ENCODE assay signal across 8 cellular contexts in the genomic region with DNA sequence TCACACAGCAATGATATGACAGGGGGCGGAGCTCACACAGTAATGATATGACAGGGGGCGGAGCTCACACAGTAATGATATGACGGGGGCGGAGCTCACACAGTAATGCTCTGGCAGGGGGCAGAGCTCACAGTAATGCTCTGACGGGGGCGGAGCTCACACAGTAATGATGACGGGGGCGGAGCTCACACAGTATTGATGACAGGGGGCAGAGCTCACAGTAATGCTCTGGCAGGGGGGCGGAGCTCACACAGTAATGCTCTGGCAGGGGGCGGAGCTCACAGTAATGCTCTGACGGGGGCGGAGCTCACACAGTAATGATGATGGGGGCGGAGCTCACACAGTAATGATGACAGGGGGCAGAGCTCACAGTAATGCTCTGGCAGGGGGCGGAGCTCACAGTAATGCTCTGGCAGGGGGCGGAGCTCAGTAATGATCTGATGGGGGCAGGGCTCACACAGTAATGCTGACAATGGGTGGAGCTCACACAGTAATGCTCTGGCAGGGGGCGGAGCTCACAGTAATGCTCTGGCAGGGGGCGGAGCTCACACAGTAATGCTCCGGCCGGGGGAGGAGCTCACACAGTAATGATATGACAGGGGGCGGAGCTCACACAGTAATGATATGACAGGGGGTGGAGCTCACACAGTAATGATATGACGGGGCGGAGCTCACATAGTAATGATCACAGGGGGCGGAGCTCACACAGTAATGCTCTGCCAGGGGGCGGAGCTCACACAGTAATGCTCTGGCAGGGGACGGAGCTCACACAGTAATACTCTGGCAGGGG. TPM values are rescaled to one million over a fixed set of nuclear protein-coding genes. Genes with fewer than 3 reads are reported as not detected.
A peak's percentile ranks its signal among the peaks of the same experiment; 100 is the strongest.
DNase-seq lines count a peak whose midpoint lies in the region; ATAC-seq, FAIRE-seq and TF ChIP-seq lines count a peak whose summit lies in the region.
"Not testable (repeated sequence)": the region's sequence is repeated elsewhere in the genome, so short reads cannot be mapped to it uniquely, and the experiment has no call there.

No MANE protein-coding gene starts in this region.

- not testable (repeated sequence) for H3K9me3 ChIP-seq in HCT116 (ENCODE audit: control insufficient read depth in 1 of 2, insufficient read depth in 1 of 2, low read depth in 1 of 2, low read length in 2 of 2)

- FAIRE-seq in RCC 7860 (lab: Jason Lieb, UNC), result not testable (repeated sequence)

- DNase-seq in CD1c-positive myeloid dendritic cell (ENCODE audit: extremely low spot score), result peak; percentile 32
- peak; percentile 12 for DNase-seq in HCT116 (ENCODE audit: low read depth, low spot score)
- DNase-seq in RCC 7860 (ENCODE audit: low spot score), result peak; percentile 5
- peak; percentile 31 for DNase-seq in activated CD4-positive, alpha-beta T cell treated with anti-CD3 and anti-CD28 coated beads, Interleukin-2, amount 10 ng/mL, durations not matched to agents 7 days and 5 days
- peak; percentile 72 for DNase-seq in activated effector memory CD4-positive, alpha-beta T cell treated with anti-CD3 and anti-CD28 coated beads, Interleukin-2, amount 50 U/mL, for 16 hours
- not testable (repeated sequence) for DNase-seq in endothelial cell (ENCODE audit: low spot score)
- peak; percentile 45 for DNase-seq in mesendoderm
- peak; percentile 7 to 57 for DNase-seq in stimulated activated CD4-positive, alpha-beta T cell treated with anti-CD3 and anti-CD28 coated beads, Interleukin-4, amount 100 ng/mL, for 4 hours

- H3K23ac ChIP-seq in mesendoderm (ENCODE audit: low read length), result not testable (repeated sequence)

- H3K79me2 ChIP-seq in HCT116 (ENCODE audit: insufficient read depth, low read length); mesendoderm (ENCODE audit: control insufficient read depth, insufficient read depth, low read length): not testable (repeated sequence)

- H3K4me1 Mint-ChIP-seq in activated CD4-positive, alpha-beta T cell treated with anti-CD3 and anti-CD28 coated beads, Interleukin-2, amount 10 ng/mL, durations not matched to agents 7 days and 5 days, result peaks cover 22% of the 10 kb centered on the region
- not testable (repeated sequence) for H3K4me1 Mint-ChIP-seq in endothelial cell (ENCODE audit: unreplicated experiment)

- not testable (repeated sequence) for H3K27ac ChIP-seq in HCT116 (ENCODE audit: low read depth, low read length); mesendoderm (ENCODE audit: low read depth, low read length)

- H3K4ac ChIP-seq in mesendoderm (ENCODE audit: low read depth, low read length), result not testable (repeated sequence)

- not testable (repeated sequence) for H4K8ac ChIP-seq in mesendoderm (ENCODE audit: low read depth, low read length)

- not testable (repeated sequence) for H2BK15ac ChIP-seq in mesendoderm (replicated peaks; ENCODE audit: low read depth)

- CTCF ChIA-PET in HCT116 (lab: Charles Lee), result not testable (repeated sequence)
- CTCF ChIA-PET in activated CD4-positive, alpha-beta T cell treated with anti-CD3 and anti-CD28 coated beads, Interleukin-2, amount 10 ng/mL, durations not matched to agents 7 days and 5 days (lab: Charles Lee), result interaction anchor here (0.7 kb wide), 1 partner anchor 10 kb away, joined by 3 read pairs; no protein-coding TSS in a partner anchor

- not testable (repeated sequence) for H3K4me3 ChIP-seq in HCT116 (replicated peaks in 1 of 2; ENCODE audit: low read depth in 1 of 2, low read length in 2 of 2); mesendoderm (ENCODE audit: low read length)

- H3K27ac Mint-ChIP-seq in activated CD4-positive, alpha-beta T cell treated with anti-CD3 and anti-CD28 coated beads, Interleukin-2, amount 10 ng/mL, durations not matched to agents 7 days and 5 days; endothelial cell (ENCODE audit: unreplicated experiment): not testable (repeated sequence)

- not testable (repeated sequence) for H3K18ac ChIP-seq in mesendoderm (ENCODE audit: low read length)

- not testable (repeated sequence) for H3K27me3 Mint-ChIP-seq in activated CD4-positive, alpha-beta T cell treated with anti-CD3 and anti-CD28 coated beads, Interleukin-2, amount 10 ng/mL, durations not matched to agents 7 days and 5 days; endothelial cell (ENCODE audit: unreplicated experiment)

- not testable (repeated sequence) for H3K4me3 Mint-ChIP-seq in activated CD4-positive, alpha-beta T cell treated with anti-CD3 and anti-CD28 coated beads, Interleukin-2, amount 10 ng/mL, durations not matched to agents 7 days and 5 days
- H3K4me3 Mint-ChIP-seq in endothelial cell (ENCODE audit: unreplicated experiment), result peak overlapping the region; percentile 37

- not testable (repeated sequence) for H2BK120ac ChIP-seq in mesendoderm (ENCODE audit: low read depth, low read length)

- not testable (repeated sequence) for H3K4me2 ChIP-seq in HCT116 (ENCODE audit: low read length); mesendoderm (ENCODE audit: low read length)

- H2BK5ac ChIP-seq in mesendoderm (ENCODE audit: low read length), result not testable (repeated sequence)

- not testable (repeated sequence) for H3K79me1 ChIP-seq in mesendoderm (ENCODE audit: low read length)

- not testable (repeated sequence) for TF ChIP-seq CTCF in HCT116 (IDR thresholded peaks at IDR 0.05 in 2 of 3, conservative IDR thresholded peaks at IDR 0.05 in 1 of 3; ENCODE audit: borderline replicate concordance in 1 of 3, insufficient read depth in 1 of 3, low read depth in 2 of 3, low read length in 2 of 3); endothelial cell (IDR thresholded peaks at IDR 0.05; ENCODE audit: unreplicated experiment)

- not testable (repeated sequence) for H2AFZ ChIP-seq in HCT116 (ENCODE audit: low read depth, low read length, poor library complexity, severe bottlenecking)

- H3K9me2 ChIP-seq in HCT116 (ENCODE audit: insufficient read depth), result not testable (repeated sequence)

- H3K36me3 Mint-ChIP-seq in activated CD4-positive, alpha-beta T cell treated with anti-CD3 and anti-CD28 coated beads, Interleukin-2, amount 10 ng/mL, durations not matched to agents 7 days and 5 days (ENCODE audit: low read depth), result peaks cover 41% of the 10 kb centered on the region
- peaks cover 46% of the 10 kb centered on the region for H3K36me3 Mint-ChIP-seq in endothelial cell (ENCODE audit: low read depth, unreplicated experiment)

- no CpG with 5 or more reads among the region's 25 CpGs for WGBS in mesendoderm (ENCODE audit: extremely low coverage, insufficient coverage, low lambda C conversion rate)

- TF ChIP-seq RAD21 in HCT116 (IDR thresholded peaks at IDR 0.05; ENCODE audit: low read depth), result not testable (repeated sequence)

- not testable (repeated sequence) for H2AK5ac ChIP-seq in mesendoderm (ENCODE audit: low read length)

- H3K56ac ChIP-seq in mesendoderm (ENCODE audit: low read length), result not testable (repeated sequence)

- POLR2A ChIA-PET in HCT116 (lab: Charles Lee), result not testable (repeated sequence)
- POLR2A ChIA-PET in activated CD4-positive, alpha-beta T cell treated with anti-CD3 and anti-CD28 coated beads, Interleukin-2, amount 10 ng/mL, durations not matched to agents 7 days and 5 days (lab: Charles Lee), result interaction anchor here (0.6 kb wide), 2 partner anchors 61 to 409 kb away, joined by 4 read pairs; no protein-coding TSS in a partner anchor

- intact Hi-C loops in HCT116 (cut with micrococcal nuclease), result not testable (repeated sequence)

- not testable (repeated sequence) for H3K36me3 ChIP-seq in HCT116 (ENCODE audit: control insufficient read depth in 1 of 2, insufficient read depth in 2 of 2, low read length in 2 of 2); mesendoderm (ENCODE audit: control insufficient read depth, insufficient read depth, low read length)

- H4K5ac ChIP-seq in mesendoderm (ENCODE audit: low read length), result not testable (repeated sequence)

- not testable (repeated sequence) for TF ChIP-seq POLR2A in HCT116 (IDR thresholded peaks at IDR 0.05; ENCODE audit: borderline replicate concordance, extremely low read depth, insufficient read depth, insufficient read length)

- not testable (repeated sequence) for BruUV-seq in HCT116 (replicated peaks; lab: Mats Ljungman, UMichigan)

- H4K20me1 ChIP-seq in HCT116 (ENCODE audit: insufficient read depth), result not testable (repeated sequence)

- H3K27me3 ChIP-seq in HCT116 (ENCODE audit: insufficient read depth, low read length); mesendoderm (ENCODE audit: insufficient read depth, low read length, poor library complexity): not testable (repeated sequence)

- ATAC-seq in HCT116, result peak; percentile 59

- H3K4me1 ChIP-seq in HCT116 (ENCODE audit: control insufficient read depth in 1 of 2, insufficient read depth in 2 of 2, low read length in 2 of 2); mesendoderm (ENCODE audit: control insufficient read depth, low read depth, low read length): not testable (repeated sequence)

- RAD21 ChIA-PET in HCT116 (lab: Charles Lee; ENCODE audit: low non-redundant PET in 1 of 2, low total read pairs in 2 of 2, uncharacterized antibody in 2 of 2, unreplicated experiment in 2 of 2), result not testable (repeated sequence)

- not testable (repeated sequence) for H3K9ac ChIP-seq in HCT116 (ENCODE audit: low read length); mesendoderm (ENCODE audit: low read length)

- not testable (repeated sequence) for H3K9me3 Mint-ChIP-seq in activated CD4-positive, alpha-beta T cell treated with anti-CD3 and anti-CD28 coated beads, Interleukin-2, amount 10 ng/mL, durations not matched to agents 7 days and 5 days; endothelial cell (ENCODE audit: unreplicated experiment)

RNA-seq across cellular contexts. Expression of a gene that starts 52.8 kb away (rescaled TPM):
- 55.1 TPM for total RNA-seq in HCT116 (2021; ENCODE audit: unreplicated experiment)
- 34.0 and 40.3 TPM in 2 replicates for polyA plus RNA-seq in HCT116 (2012)
- 100 to 1,000 TPM; 121 to 136 TPM for total RNA-seq in activated CD4-positive, alpha-beta T cell treated with anti-CD3 and anti-CD28 coated beads, Interleukin-2, amount 10 ng/mL, durations not matched to agents 7 days and 5 days
- 135 TPM for total RNA-seq in endothelial cell (ENCODE audit: unreplicated experiment)
- 10.7 TPM for polyA plus RNA-seq in mesendoderm (2013, experiment 1 of 2)
- polyA plus RNA-seq in mesendoderm (2013, experiment 2 of 2), result 10.4 TPM
